1 cellular context compared by ENCODE assay signal in the genomic region with DNA sequence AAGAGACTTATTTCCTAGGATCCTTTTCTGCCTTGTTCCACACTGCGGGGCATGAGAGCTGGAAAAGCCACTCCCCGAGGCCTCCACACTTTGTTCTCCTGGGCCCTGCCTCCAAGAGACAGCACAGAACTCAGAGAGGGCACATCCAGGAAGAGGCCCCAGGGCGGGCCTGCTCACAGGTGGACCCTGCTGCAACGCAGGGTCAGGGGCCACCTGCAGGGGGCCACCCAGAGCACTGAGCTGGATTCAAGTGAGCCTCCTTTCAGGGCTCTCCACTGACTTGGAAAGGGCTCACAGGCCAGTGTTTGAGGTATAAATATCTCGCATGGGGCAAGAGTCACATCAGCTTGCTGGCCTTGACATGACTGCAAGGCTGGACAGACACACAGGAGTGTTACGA.
TF ChIP-seq lines count a peak whose summit lies in the region.

No MANE protein-coding gene starts in this region.

TF ChIP-seq in SK-N-SH, 30 proteins besides CTCF, POLR2A, EP300 and RAD21 (continued from another document):
- TF ChIP-seq, protein P1, sequence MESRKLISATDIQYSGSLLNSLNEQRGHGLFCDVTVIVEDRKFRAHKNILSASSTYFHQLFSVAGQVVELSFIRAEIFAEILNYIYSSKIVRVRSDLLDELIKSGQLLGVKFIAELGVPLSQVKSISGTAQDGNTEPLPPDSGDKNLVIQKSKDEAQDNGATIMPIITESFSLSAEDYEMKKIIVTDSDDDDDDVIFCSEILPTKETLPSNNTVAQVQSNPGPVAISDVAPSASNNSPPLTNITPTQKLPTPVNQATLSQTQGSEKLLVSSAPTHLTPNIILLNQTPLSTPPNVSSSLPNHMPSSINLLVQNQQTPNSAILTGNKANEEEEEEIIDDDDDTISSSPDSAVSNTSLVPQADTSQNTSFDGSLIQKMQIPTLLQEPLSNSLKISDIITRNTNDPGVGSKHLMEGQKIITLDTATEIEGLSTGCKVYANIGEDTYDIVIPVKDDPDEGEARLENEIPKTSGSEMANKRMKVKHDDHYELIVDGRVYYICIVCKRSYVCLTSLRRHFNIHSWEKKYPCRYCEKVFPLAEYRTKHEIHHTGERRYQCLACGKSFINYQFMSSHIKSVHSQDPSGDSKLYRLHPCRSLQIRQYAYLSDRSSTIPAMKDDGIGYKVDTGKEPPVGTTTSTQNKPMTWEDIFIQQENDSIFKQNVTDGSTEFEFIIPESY (IDR thresholded peaks at IDR 0.05; ENCODE audit: borderline replicate concordance, low read depth) = no peak
- no peak for TF ChIP-seq CHD2 (IDR thresholded peaks at IDR 0.05; ENCODE audit: low read length, partially characterized antibody)
- no peak for TF ChIP-seq ELF1 (IDR thresholded peaks at IDR 0.05)
- no peak for TF ChIP-seq FOXM1 (IDR thresholded peaks at IDR 0.05; ENCODE audit: low read depth)
